26 cellular contexts compared by ENCODE assay signal in the genomic region with DNA sequence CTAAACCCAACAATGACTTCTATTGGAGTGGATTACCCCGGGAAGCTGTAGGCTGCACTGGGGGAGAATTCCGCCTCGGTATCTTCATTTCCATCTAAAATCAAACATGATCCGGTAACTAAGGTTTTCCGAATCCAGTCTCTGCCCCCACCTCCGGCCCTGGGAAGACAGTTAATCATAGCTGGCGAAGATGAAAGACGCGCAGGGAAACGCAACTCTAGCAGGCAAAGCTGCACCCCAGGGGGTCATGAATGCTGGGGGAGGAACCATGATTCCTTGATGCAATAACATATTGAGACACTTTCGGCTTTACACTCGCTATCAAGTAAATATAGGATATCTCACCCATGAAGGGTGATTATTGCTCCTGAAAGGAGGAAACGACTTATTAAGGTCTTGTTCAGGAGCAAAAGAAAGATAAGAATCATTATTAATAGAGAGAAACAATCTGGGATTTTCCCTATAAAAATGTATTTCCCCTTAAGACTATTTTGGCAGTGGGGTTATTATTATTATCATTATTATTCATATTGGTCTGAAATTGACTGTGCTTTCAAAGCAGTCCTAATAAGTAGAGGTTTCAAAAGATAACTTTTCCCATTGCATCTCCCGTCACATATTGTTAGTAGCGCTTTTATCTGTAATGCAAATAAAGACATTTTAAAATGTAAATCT.
DNase-seq lines count a peak whose midpoint lies in the region; ATAC-seq and TF ChIP-seq lines count a peak whose summit lies in the region.
"Had no signal": no experiment of that assay in that cellular context is flagged by ENCODE, and none has a peak within 500 bp of the region (broad histone marks: within the 10 kb centered on the region; RNA-seq: fewer than 3 reads in every experiment).

No MANE protein-coding gene starts in this region.

- peak overlapping the region; percentile 74 for H3K4me3 ChIP-seq in CD4-positive, CD25-positive, alpha-beta regulatory T cell (ENCODE audit: low read depth, low read length)
- H3K4me3 ChIP-seq in HUES48 (ENCODE audit: low read depth, low read length) (peak overlapping the region; percentile 54), choroid plexus epithelial cell (ENCODE audit: low read depth, low read length) (no peak overlapping the region), Caco-2 (ENCODE audit: low read depth, low read length) (no peak overlapping the region), trophoblast cell (ENCODE audit: low read depth, low read length) (no peak overlapping the region)
- H3K4me3 ChIP-seq: BLaER1, right lobe of liver had no signal

- H3K36me3 ChIP-seq in CD4-positive, CD25-positive, alpha-beta regulatory T cell (ENCODE audit: control insufficient read depth, insufficient read depth, low read length): no peaks in the 10 kb centered on the region
- H3K36me3 ChIP-seq in HUES48 (ENCODE audit: control insufficient read depth, insufficient read depth, low read length) (no peaks in the 10 kb centered on the region), Caco-2 (ENCODE audit: control insufficient read depth, insufficient read depth, low read length) (no peaks in the 10 kb centered on the region), trophoblast cell (ENCODE audit: control insufficient read depth in 1 of 2, insufficient read depth in 2 of 2, low read length in 2 of 2) (no peaks in the 10 kb centered on the region)
- H3K36me3 ChIP-seq: BLaER1, heart left ventricle, right lobe of liver had no signal

- POLR2A ChIA-PET in RWPE1 (lab: Yijun Ruan, JAX; ENCODE audit: low non-redundant PET): no interaction called here
- POLR2A ChIA-PET in Caco-2 (lab: Charles Lee): no interaction called here

- H3K23ac ChIP-seq in trophoblast cell (ENCODE audit: low read length): no peak overlapping the region

- no peak overlapping the region for H3K9ac ChIP-seq in HUES48 (ENCODE audit: low read depth, low read length)
- H3K9ac ChIP-seq in trophoblast cell (ENCODE audit: low read length): no peak overlapping the region
- H3K9ac ChIP-seq: BLaER1, parathyroid adenoma had no signal

- WGBS in trophoblast cell (ENCODE audit: extremely low coverage, insufficient coverage, insufficient read length): no CpG with 5 or more reads among the region's 15 CpGs

- H3K79me1 ChIP-seq in trophoblast cell (ENCODE audit: low read length): no peaks in the 10 kb centered on the region

- no peak overlapping the region for H2AFZ ChIP-seq in trophoblast cell (ENCODE audit: insufficient read depth, low read length, poor library complexity)
- H2AFZ ChIP-seq: parathyroid adenoma had no signal

- intact Hi-C loops in Caco-2 (cut with micrococcal nuclease; ENCODE audit: unreplicated experiment): no loop called here

- peaks cover 33% of the 10 kb centered on the region for H3K4me1 ChIP-seq in CD4-positive, CD25-positive, alpha-beta regulatory T cell (ENCODE audit: control insufficient read depth, insufficient read depth, low read length, poor library complexity, severe bottlenecking)
- H3K4me1 ChIP-seq in HUES48 (ENCODE audit: control insufficient read depth, insufficient read depth, low read length): peaks cover 79% of the 10 kb centered on the region
- no peaks in the 10 kb centered on the region for H3K4me1 ChIP-seq in Caco-2
- H3K4me1 ChIP-seq in trophoblast cell (ENCODE audit: control insufficient read depth in 1 of 2, insufficient read depth in 2 of 2, low read length in 2 of 2): peaks cover 0 to 2% of the 10 kb centered on the region in 2 experiments
- H3K4me1 ChIP-seq: BLaER1, parathyroid adenoma had no signal

- H4K12ac ChIP-seq in trophoblast cell (ENCODE audit: low read depth, low read length): no peak overlapping the region

- H2BK12ac ChIP-seq in trophoblast cell (ENCODE audit: low read length): no peak overlapping the region

- H4K91ac ChIP-seq in trophoblast cell (ENCODE audit: low read depth, low read length): no peak overlapping the region

- H3K4me3 Mint-ChIP-seq in CD4-positive, CD25-positive, alpha-beta regulatory T cell: no peak overlapping the region
- H3K4me3 Mint-ChIP-seq in Caco-2 (ENCODE audit: unreplicated experiment): no peak overlapping the region
- H3K4me3 Mint-ChIP-seq: activated CD8-positive, alpha-beta T cell treated with anti-CD3 and anti-CD28 coated beads, Interleukin-2, amount 10 ng/mL, durations not matched to agents 7 days and 5 days; activated naive CD8-positive, alpha-beta T cell treated with anti-CD3 and anti-CD28 coated beads, Interleukin-2, amount 50 U/mL, for 24 hours; natural killer cell treated with Interleukin-12 subunit alpha and Interleukin-12 subunit beta and Interleukin-15 and Interleukin-18, amount 100 ng/mL, for 72 hours had no signal

- no peak overlapping the region for H2AK5ac ChIP-seq in trophoblast cell (ENCODE audit: low read length)

- H3K18ac ChIP-seq in trophoblast cell (ENCODE audit: low read length): no peak overlapping the region

- no peak overlapping the region for H3K4me2 ChIP-seq in trophoblast cell (ENCODE audit: low read length)
- H3K4me2 ChIP-seq: BLaER1 had no signal

- no TSS peak for BruUV-seq in Caco-2 (replicated peaks; lab: Mats Ljungman, UMichigan)

- peaks cover 26% of the 10 kb centered on the region for H3K27me3 ChIP-seq in CD4-positive, CD25-positive, alpha-beta regulatory T cell (ENCODE audit: control insufficient read depth, insufficient read depth, low read length)
- H3K27me3 ChIP-seq in HUES48 (ENCODE audit: control insufficient read depth, insufficient read depth, low read length) (peaks cover 26% of the 10 kb centered on the region), Caco-2 (replicated peaks; ENCODE audit: control insufficient read depth, insufficient read depth, low read length) (no peaks in the 10 kb centered on the region), trophoblast cell (ENCODE audit: insufficient read depth, low read length) (peaks cover 26% of the 10 kb centered on the region)
- H3K27me3 ChIP-seq: BLaER1 had no signal

- no peak overlapping the region for H3K14ac ChIP-seq in trophoblast cell (ENCODE audit: low read length)

- H3K79me2 ChIP-seq in trophoblast cell (ENCODE audit: control insufficient read depth, insufficient read depth, low read length, poor library complexity): no peaks in the 10 kb centered on the region
- H3K79me2 ChIP-seq: parathyroid adenoma had no signal

- H3K27me3 Mint-ChIP-seq in CD4-positive, CD25-positive, alpha-beta regulatory T cell: peaks cover 9% of the 10 kb centered on the region
- peaks cover 6% of the 10 kb centered on the region for H3K27me3 Mint-ChIP-seq in Caco-2 (ENCODE audit: insufficient read depth, unreplicated experiment)

- no peaks in the 10 kb centered on the region for H3K36me3 Mint-ChIP-seq in CD4-positive, CD25-positive, alpha-beta regulatory T cell
- H3K36me3 Mint-ChIP-seq in Caco-2 (ENCODE audit: insufficient read depth, unreplicated experiment): no peaks in the 10 kb centered on the region
- H3K36me3 Mint-ChIP-seq: natural killer cell treated with Interleukin-12 subunit alpha and Interleukin-12 subunit beta and Interleukin-15 and Interleukin-18, amount 100 ng/mL, for 72 hours had no signal

- no peak overlapping the region for H3K27ac Mint-ChIP-seq in CD4-positive, CD25-positive, alpha-beta regulatory T cell
- no peak overlapping the region for H3K27ac Mint-ChIP-seq in Caco-2 (ENCODE audit: unreplicated experiment)
- H3K27ac Mint-ChIP-seq: activated CD8-positive, alpha-beta T cell treated with anti-CD3 and anti-CD28 coated beads, Interleukin-2, amount 10 ng/mL, durations not matched to agents 7 days and 5 days; activated naive CD8-positive, alpha-beta T cell treated with anti-CD3 and anti-CD28 coated beads, Interleukin-2, amount 50 U/mL, for 24 hours; natural killer cell treated with Interleukin-12 subunit alpha and Interleukin-12 subunit beta and Interleukin-15 and Interleukin-18, amount 100 ng/mL, for 72 hours had no signal

- no peak for ATAC-seq in CD4-positive, CD25-positive, alpha-beta regulatory T cell (ENCODE audit: low read depth in 2 of 2)
- ATAC-seq: activated CD8-positive, alpha-beta T cell treated with anti-CD3 and anti-CD28 coated beads, Interleukin-2, amount 10 ng/mL, durations not matched to agents 7 days and 5 days; activated naive CD8-positive, alpha-beta T cell treated with anti-CD3 and anti-CD28 coated beads, Interleukin-2, amount 50 U/mL, for 24 hours; heart left ventricle; natural killer cell treated with Interleukin-12 subunit alpha and Interleukin-12 subunit beta and Interleukin-15 and Interleukin-18, amount 100 ng/mL, for 72 hours; right lobe of liver; SK-N-SH treated with all-trans-retinoic acid at 6 μM for 48 hours; stimulated activated naive CD8-positive, alpha-beta T cell treated with anti-CD3 and anti-CD28 coated beads, Interleukin-15, Interleukin-2, amounts not matched to agents 100 U/mL and 50 U/mL, for 24 hours had no signal

- H3K9me3 ChIP-seq in CD4-positive, CD25-positive, alpha-beta regulatory T cell (ENCODE audit: control insufficient read depth in 2 of 2, low read length in 2 of 2): no peaks in the 10 kb centered on the region
- H3K9me3 ChIP-seq in HUES48 (ENCODE audit: control insufficient read depth, insufficient read depth, low read length) (no peaks in the 10 kb centered on the region), Caco-2 (no peaks in the 10 kb centered on the region), trophoblast cell (ENCODE audit: insufficient read depth, low read depth, low read length) (peaks cover 2% of the 10 kb centered on the region)
- H3K9me3 ChIP-seq: BLaER1, heart left ventricle, right lobe of liver had no signal

- H3K4ac ChIP-seq in trophoblast cell (ENCODE audit: low read depth, low read length): no peak overlapping the region

- no peak for TF ChIP-seq CTCF in choroid plexus epithelial cell (conservative IDR thresholded peaks at IDR 0.05; ENCODE audit: low read depth, low read length)
- no peak for TF ChIP-seq CTCF in RWPE1 (conservative IDR thresholded peaks at IDR 0.05; ENCODE audit: low read depth)
- no peak for TF ChIP-seq CTCF in Caco-2 (IDR thresholded peaks at IDR 0.05; ENCODE audit: insufficient read depth in 1 of 2, low read depth in 1 of 2, low read length in 1 of 2, severe bottlenecking in 1 of 2, unreplicated experiment in 1 of 2)

- H2BK120ac ChIP-seq in trophoblast cell (ENCODE audit: insufficient read depth, low read length, poor library complexity): no peak overlapping the region

- H3K9me3 Mint-ChIP-seq in CD4-positive, CD25-positive, alpha-beta regulatory T cell: peaks cover 0 to 2% (median 0%) of the 10 kb centered on the region in 7 donors
- H3K9me3 Mint-ChIP-seq in Caco-2 (ENCODE audit: unreplicated experiment): no peaks in the 10 kb centered on the region
- H3K9me3 Mint-ChIP-seq: activated naive CD8-positive, alpha-beta T cell treated with anti-CD3 and anti-CD28 coated beads, Interleukin-2, amount 50 U/mL, for 24 hours; natural killer cell treated with Interleukin-12 subunit alpha and Interleukin-12 subunit beta and Interleukin-15 and Interleukin-18, amount 100 ng/mL, for 72 hours had no signal

- no peak overlapping the region for H4K8ac ChIP-seq in trophoblast cell (ENCODE audit: low read depth, low read length)

- no peak overlapping the region for H2BK5ac ChIP-seq in trophoblast cell (ENCODE audit: low read depth, low read length, poor library complexity)

- no peak overlapping the region for H3K27ac ChIP-seq in CD4-positive, CD25-positive, alpha-beta regulatory T cell (ENCODE audit: insufficient read depth, low read length, poor library complexity, severe bottlenecking)
- H3K27ac ChIP-seq in HUES48 (ENCODE audit: low read depth, low read length) (peak overlapping the region; percentile 23), RWPE1 (no peak overlapping the region), trophoblast cell (ENCODE audit: low read depth, low read length) (no peak overlapping the region)
- H3K27ac ChIP-seq: BLaER1, heart left ventricle, parathyroid adenoma, right lobe of liver had no signal

- CTCF ChIA-PET in RWPE1 (lab: Yijun Ruan, JAX) (no interaction called here), Caco-2 (lab: Charles Lee) (no interaction called here)

- no peak for DNase-seq in CD4-positive, CD25-positive, alpha-beta regulatory T cell
- DNase-seq in choroid plexus epithelial cell (ENCODE audit: low read depth) (peak; percentile 1), iPS-NIHi11 (ENCODE audit: low spot score) (peak; percentile 33), RWPE1 (ENCODE audit: low spot score) (no peak), Caco-2 (no peak), trophoblast cell (no peak)
- DNase-seq in NK-92 treated with Interleukin-12 subunit alpha and Interleukin-12 subunit beta, amount 100 ng/mL, for 24 hours (lab: John Stamatoyannopoulos, UW): no peak
- DNase-seq: ACHN; activated CD8-positive, alpha-beta T cell treated with anti-CD3 and anti-CD28 coated beads, Interleukin-2, amount 10 ng/mL, durations not matched to agents 7 days and 5 days; activated effector memory CD4-positive, alpha-beta T cell treated with anti-CD3 and anti-CD28 coated beads, Interleukin-2, amount 50 U/mL, for 16 hours; activated naive CD8-positive, alpha-beta T cell treated with anti-CD3 and anti-CD28 coated beads, Interleukin-2, amount 50 U/mL, for 24 hours; COR-L47; DMS79 treated with DMSO at 0.1 percent for 48 hours; heart left ventricle; KBM-7; NCI-H146; NCI-H510A treated with DMSO at 0.1 percent for 48 hours; right lobe of liver; RPMI8226; stimulated activated naive CD8-positive, alpha-beta T cell treated with anti-CD3 and anti-CD28 coated beads, Interleukin-15, Interleukin-2, amounts not matched to agents 100 U/mL and 50 U/mL, for 24 hours; T-helper 9 cell had no signal

- peaks cover 14 to 29% (median 19%) of the 10 kb centered on the region in 4 donors for H3K4me1 Mint-ChIP-seq in CD4-positive, CD25-positive, alpha-beta regulatory T cell
- H3K4me1 Mint-ChIP-seq in Caco-2 (ENCODE audit: low read depth, unreplicated experiment): peaks cover 6% of the 10 kb centered on the region

Comparison
In these comparisons a context has a peak if more than half of its experiments do, and no peak if none do; other contexts are left out.
1. DNase-seq: peak in choroid plexus epithelial cell (single experiment) and iPS-NIHi11 (single experiment); none in CD4-positive, CD25-positive, alpha-beta regulatory T cell (0 of 3), RWPE1 (single experiment), Caco-2 (0 of 2), NK-92 treated with Interleukin-12 subunit alpha and Interleukin-12 subunit beta, amount 100 ng/mL, for 24 hours (single experiment) and trophoblast cell (0 of 2).
2. H3K4me3 ChIP-seq: peak in CD4-positive, CD25-positive, alpha-beta regulatory T cell (single experiment) and HUES48 (single experiment); none in choroid plexus epithelial cell (single experiment), Caco-2 (single experiment) and trophoblast cell (single experiment).